In the genomic region with DNA sequence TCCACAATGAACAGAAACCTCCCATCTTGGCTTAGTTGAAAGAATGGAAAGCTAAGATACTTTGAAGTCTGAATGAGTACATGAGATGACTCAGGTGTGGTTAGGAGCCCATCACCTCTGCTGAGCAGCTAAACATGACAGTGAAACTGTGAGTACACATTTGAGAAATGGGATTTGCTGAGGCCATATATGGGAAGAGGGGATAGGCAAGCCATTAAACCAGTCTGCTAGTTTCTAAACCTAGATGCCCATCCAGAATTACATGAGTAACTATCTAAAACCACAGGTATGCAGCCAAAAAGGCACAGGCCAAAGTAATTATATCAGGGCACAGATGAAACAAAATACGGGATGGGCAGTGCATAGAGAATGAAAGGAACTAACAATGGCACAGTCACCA, we compare ENCODE assay signal across 17 cellular contexts. TPM values are rescaled to one million over a fixed set of nuclear protein-coding genes. Genes with fewer than 3 reads are reported as not detected.
DNase-seq lines count a peak whose midpoint lies in the region; ATAC-seq lines count a peak whose summit lies in the region.
"Had no signal": no experiment of that assay in that cellular context is flagged by ENCODE, and none has a peak within 500 bp of the region (broad histone marks: within the 10 kb centered on the region; RNA-seq: fewer than 3 reads in every experiment).

No MANE protein-coding gene starts in this region.

- H3K36me3 Mint-ChIP-seq in activated T-cell treated with anti-CD3 and anti-CD28 coated beads, Interleukin-2, amount 50 U/mL, for 4 hours (ENCODE audit: insufficient read depth) = no peaks in the 10 kb centered on the region
- H3K36me3 Mint-ChIP-seq: natural killer cell treated with Interleukin-12 subunit alpha and Interleukin-12 subunit beta and Interleukin-15 and Interleukin-18, amount 100 ng/mL, for 72 hours had no signal

- DNase-seq in activated T-cell treated with anti-CD3 and anti-CD28 coated beads, Interleukin-2, amount 50 U/mL, for 4 hours = no peak
- DNase-seq in activated T-cell treated with anti-CD3 and anti-CD28 coated beads for 4 hours (no peak), NCI-H2196 treated with DMSO at 0.1 percent for 48 hours (lab: John Stamatoyannopoulos, UW; ENCODE audit: unreplicated experiment) (peak; percentile 25), myocyte (ENCODE audit: low read depth) (peak; percentile 58), NCI-H1105 treated with DMSO at 0.1 percent for 48 hours (lab: John Stamatoyannopoulos, UW) (no peak), iPS-NIHi7 (ENCODE audit: extremely low spot score) (no peak), NCI-H226 (no peak)
- DNase-seq: Calu3, KBM-7, left cardiac atrium, NCI-H2081, OCI-M1, small intestine, T1000, upper lobe of left lung had no signal

- ATAC-seq in activated T-cell treated with anti-CD3 and anti-CD28 coated beads, Interleukin-2, amount 50 U/mL, for 4 hours = peak; percentile 76 to 87
- peak; percentile 49 for ATAC-seq in HG02798 (IDR thresholded peaks at IDR 0.05; ENCODE audit: poor library complexity, unreplicated experiment)
- ATAC-seq: left cardiac atrium; natural killer cell treated with Interleukin-12 subunit alpha and Interleukin-12 subunit beta and Interleukin-15 and Interleukin-18, amount 100 ng/mL, for 72 hours had no signal

- no peak overlapping the region for H3K4me3 Mint-ChIP-seq in activated T-cell treated with anti-CD3 and anti-CD28 coated beads, Interleukin-2, amount 50 U/mL, for 4 hours
- H3K4me3 Mint-ChIP-seq: natural killer cell treated with Interleukin-12 subunit alpha and Interleukin-12 subunit beta and Interleukin-15 and Interleukin-18, amount 100 ng/mL, for 72 hours had no signal

- H3K27me3 Mint-ChIP-seq in activated T-cell treated with anti-CD3 and anti-CD28 coated beads, Interleukin-2, amount 50 U/mL, for 4 hours (ENCODE audit: low read depth) = peaks cover 7% of the 10 kb centered on the region

- H3K9me3 Mint-ChIP-seq in activated T-cell treated with anti-CD3 and anti-CD28 coated beads, Interleukin-2, amount 50 U/mL, for 4 hours = no peaks in the 10 kb centered on the region

- no peaks in the 10 kb centered on the region for H3K4me1 Mint-ChIP-seq in activated T-cell treated with anti-CD3 and anti-CD28 coated beads, Interleukin-2, amount 50 U/mL, for 4 hours (ENCODE audit: low read depth)

RNA-seq across cellular contexts. Expression of gene NKX2-1, which starts 41.2 kb away (rescaled TPM):
- under 1 TPM in 1 of 3 donors, not detected in 2; 0.13 TPM for total RNA-seq in activated T-cell treated with anti-CD3 and anti-CD28 coated beads, Interleukin-2, amount 50 U/mL, for 4 hours
- total RNA-seq in myocyte = not detected in 2 replicates
- polyA plus RNA-seq in myocyte (2012) = not detected
- total RNA-seq: Calu3; left cardiac atrium; natural killer cell treated with Interleukin-12 subunit alpha and Interleukin-12 subunit beta and Interleukin-15 and Interleukin-18, amount 100 ng/mL, for 72 hours had no signal

Comparison
In these comparisons a context has a peak if more than half of its experiments do, and no peak if none do; other contexts are left out.
1. DNase-seq: peak in NCI-H2196 treated with DMSO at 0.1 percent for 48 hours (single experiment) and myocyte (single experiment); none in activated T-cell treated with anti-CD3 and anti-CD28 coated beads, Interleukin-2, amount 50 U/mL, for 4 hours (single experiment), activated T-cell treated with anti-CD3 and anti-CD28 coated beads for 4 hours (single experiment), NCI-H1105 treated with DMSO at 0.1 percent for 48 hours (single experiment), iPS-NIHi7 (single experiment) and NCI-H226 (single experiment).